28 cellular contexts compared by ENCODE assay signal in genomic region chr16:78395035-78395434, GRCh38.
"Had no signal": no experiment of that assay in that cellular context is flagged by ENCODE, and none has a peak within 500 bp of the region (broad histone marks: within the 10 kb centered on the region; RNA-seq: fewer than 3 reads in every experiment).

No MANE protein-coding gene starts in this region.

- ATAC-seq: activated naive CD4-positive, alpha-beta T cell treated with anti-CD3 and anti-CD28 coated beads, Interleukin-2, amount 50 U/mL, for 72 hours; activated T-cell treated with anti-CD3 and anti-CD28 coated beads, Interleukin-2, amount 50 U/mL, for 72 hours; WTC11 had no signal

- H3K4me1 Mint-ChIP-seq: activated CD4-positive, alpha-beta memory T cell treated with anti-CD3 and anti-CD28 coated beads, Interleukin-2, amount 10 ng/mL, durations not matched to agents 7 days and 5 days; activated CD4-positive, alpha-beta T cell treated with anti-CD3 and anti-CD28 coated beads, Interleukin-2, amount 10 ng/mL, durations not matched to agents 7 days and 5 days; activated naive CD4-positive, alpha-beta T cell treated with anti-CD3 and anti-CD28 coated beads, Interleukin-2, amount 10 ng/mL, durations not matched to agents 7 days and 5 days; activated naive CD8-positive, alpha-beta T cell treated with anti-CD3 and anti-CD28 coated beads, Interleukin-2, amount 10 ng/mL, durations not matched to agents 7 days and 5 days had no signal

- H3K9me3 Mint-ChIP-seq: activated naive CD4-positive, alpha-beta T cell treated with anti-CD3 and anti-CD28 coated beads, Interleukin-2, amount 50 U/mL, for 72 hours; activated T-cell treated with anti-CD3 and anti-CD28 coated beads, Interleukin-2, amount 50 U/mL, for 24 hours had no signal

- H3K27me3 Mint-ChIP-seq: activated CD4-positive, alpha-beta memory T cell treated with anti-CD3 and anti-CD28 coated beads, Interleukin-2, amount 10 ng/mL, durations not matched to agents 7 days and 5 days; activated CD4-positive, alpha-beta T cell treated with anti-CD3 and anti-CD28 coated beads, Interleukin-2, amount 10 ng/mL, durations not matched to agents 7 days and 5 days; activated naive CD4-positive, alpha-beta T cell treated with anti-CD3 and anti-CD28 coated beads, Interleukin-2, amount 10 ng/mL, durations not matched to agents 7 days and 5 days; activated naive CD8-positive, alpha-beta T cell treated with anti-CD3 and anti-CD28 coated beads, Interleukin-2, amount 10 ng/mL, durations not matched to agents 7 days and 5 days; activated T-cell treated with anti-CD3 and anti-CD28 coated beads, Interleukin-2, amount 50 U/mL, for 24 hours had no signal

- H3K9me3 ChIP-seq: ascending aorta, breast epithelium, colonic mucosa had no signal

- H3K4me3 ChIP-seq: ascending aorta, breast epithelium, cardiac muscle cell, colonic mucosa had no signal

- H3K4me3 Mint-ChIP-seq: activated CD4-positive, alpha-beta memory T cell treated with anti-CD3 and anti-CD28 coated beads, Interleukin-2, amount 10 ng/mL, durations not matched to agents 7 days and 5 days; activated CD4-positive, alpha-beta T cell treated with anti-CD3 and anti-CD28 coated beads, Interleukin-2, amount 10 ng/mL, durations not matched to agents 7 days and 5 days; activated naive CD4-positive, alpha-beta T cell treated with anti-CD3 and anti-CD28 coated beads, Interleukin-2, amount 10 ng/mL, durations not matched to agents 7 days and 5 days; activated naive CD8-positive, alpha-beta T cell treated with anti-CD3 and anti-CD28 coated beads, Interleukin-2, amount 10 ng/mL, durations not matched to agents 7 days and 5 days; activated T-cell treated with anti-CD3 and anti-CD28 coated beads, Interleukin-2, amount 50 U/mL, for 24 hours; activated T-cell treated with anti-CD3 and anti-CD28 coated beads, Interleukin-2, amount 50 U/mL, for 72 hours; brain; WTC11 had no signal

- H3K36me3 ChIP-seq: ascending aorta, breast epithelium, cardiac muscle cell, colonic mucosa had no signal

- DNase-seq: activated CD4-positive, alpha-beta memory T cell treated with anti-CD3 and anti-CD28 coated beads, Interleukin-2, amount 10 ng/mL, durations not matched to agents 7 days and 5 days; activated CD4-positive, alpha-beta T cell treated with anti-CD3 and anti-CD28 coated beads for 1 hour; activated CD4-positive, alpha-beta T cell treated with anti-CD3 and anti-CD28 coated beads for 4 hours; activated CD4-positive, alpha-beta T cell treated with anti-CD3 and anti-CD28 coated beads, Interleukin-2, amount 10 ng/mL, durations not matched to agents 7 days and 5 days; activated CD4-positive, alpha-beta T cell treated with anti-CD3 and anti-CD28 coated beads, Interleukin-2, amount 50 U/mL, for 4 hours; activated CD8-positive, alpha-beta memory T cell treated with anti-CD3 and anti-CD28 coated beads, Interleukin-2, amount 50 U/mL, for 48 hours; activated gamma-delta T cell; activated naive CD4-positive, alpha-beta T cell; activated naive CD4-positive, alpha-beta T cell treated with anti-CD3 and anti-CD28 coated beads, Interleukin-2, amount 10 ng/mL, durations not matched to agents 7 days and 5 days; activated naive CD8-positive, alpha-beta T cell treated with anti-CD3 and anti-CD28 coated beads, Interleukin-2, amount 10 ng/mL, durations not matched to agents 7 days and 5 days; activated T-cell treated with anti-CD3 and anti-CD28 coated beads for 4 hours; activated T-cell treated with anti-CD3 and anti-CD28 coated beads, Interleukin-2, amount 50 U/mL, for 24 hours; activated T-cell treated with anti-CD3 and anti-CD28 coated beads, Interleukin-2, amount 50 U/mL, for 72 hours; central memory CD4-positive, alpha-beta T cell; cerebellar nuclear complex; colonic mucosa; effector CD8-positive, alpha-beta T cell; foreskin fibroblast; head of caudate nucleus; hypothalamus had no signal

- H3K27ac ChIP-seq: ascending aorta, breast epithelium, cardiac muscle cell, colonic mucosa, epithelial cell of prostate, VCaP had no signal

- H3K27ac Mint-ChIP-seq: activated CD4-positive, alpha-beta memory T cell treated with anti-CD3 and anti-CD28 coated beads, Interleukin-2, amount 10 ng/mL, durations not matched to agents 7 days and 5 days; activated CD4-positive, alpha-beta T cell treated with anti-CD3 and anti-CD28 coated beads, Interleukin-2, amount 10 ng/mL, durations not matched to agents 7 days and 5 days; activated naive CD4-positive, alpha-beta T cell treated with anti-CD3 and anti-CD28 coated beads, Interleukin-2, amount 10 ng/mL, durations not matched to agents 7 days and 5 days; activated naive CD4-positive, alpha-beta T cell treated with anti-CD3 and anti-CD28 coated beads, Interleukin-2, amount 50 U/mL, for 72 hours; activated naive CD8-positive, alpha-beta T cell treated with anti-CD3 and anti-CD28 coated beads, Interleukin-2, amount 10 ng/mL, durations not matched to agents 7 days and 5 days; activated T-cell treated with anti-CD3 and anti-CD28 coated beads, Interleukin-2, amount 50 U/mL, for 24 hours; brain; WTC11 had no signal

- H3K4me1 ChIP-seq: breast epithelium, colonic mucosa had no signal

- H3K36me3 Mint-ChIP-seq: activated naive CD4-positive, alpha-beta T cell treated with anti-CD3 and anti-CD28 coated beads, Interleukin-2, amount 10 ng/mL, durations not matched to agents 7 days and 5 days had no signal
